Comparison of ENCODE assay signal across 8 cellular contexts in the genomic region with DNA sequence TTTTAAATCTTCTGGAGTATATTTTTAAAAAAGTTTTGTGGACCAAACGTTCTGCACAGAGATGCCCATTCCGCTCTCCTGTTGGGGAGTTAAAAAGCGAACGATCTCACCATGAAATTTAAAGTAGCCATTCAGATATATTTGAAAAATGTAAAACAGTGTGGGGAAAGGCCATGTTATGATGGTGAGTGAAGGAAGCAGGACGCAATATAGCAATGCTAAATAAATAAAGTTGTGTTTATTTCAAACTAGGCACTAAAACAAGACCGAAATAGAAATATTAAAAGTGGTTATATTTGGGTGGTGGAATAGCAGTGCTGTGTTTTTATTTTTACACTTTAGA. TPM values are rescaled to one million over a fixed set of nuclear protein-coding genes. Genes with fewer than 3 reads are reported as not detected.
A peak's percentile ranks its signal among the peaks of the same experiment; 100 is the strongest.
DNase-seq lines count a peak whose midpoint lies in the region; ATAC-seq and TF ChIP-seq lines count a peak whose summit lies in the region.

No MANE protein-coding gene starts in this region.

- DNase-seq in AG09309 (ENCODE audit: low read depth) (no peak), hepatocyte (ENCODE audit: low spot score) (no peak), testis (no peak), GM19238 (ENCODE audit: insufficient read length, low spot score) (no peak), epidermal melanocyte (ENCODE audit: insufficient read length, low spot score) (no peak), inferior parietal cortex (ENCODE audit: extremely low spot score) (no peak)

- no peak for TF ChIP-seq POLR2A in testis (IDR thresholded peaks at IDR 0.05)

- TF ChIP-seq CTCF in AG09309 (IDR thresholded peaks at IDR 0.05; ENCODE audit: control insufficient read depth, insufficient read depth, low read depth, low read length, missing control alignments) (no peak), hepatocyte (IDR thresholded peaks at IDR 0.05; ENCODE audit: poor library complexity) (no peak), testis (IDR thresholded peaks at IDR 0.05) (no peak)

- H3K27me3 ChIP-seq in hepatocyte (no peaks in the 10 kb centered on the region), testis (no peaks in the 10 kb centered on the region)

- ATAC-seq in GM21825 (IDR thresholded peaks at IDR 0.05; ENCODE audit: unreplicated experiment) (peak; percentile 6), SK-N-SH treated with all-trans-retinoic acid at 6 μM for 48 hours (peak; percentile 59)

- WGBS in hepatocyte (ENCODE audit: low lambda C conversion rate, missing lambda C conversion rate), result 17% methylated on average over 6 of the region's 6 CpGs
- 3 to 7% methylated on average over 6 of the region's 6 CpGs for whole genome bisulfite sequencing in testis, 2 donors

- no peaks in the 10 kb centered on the region for H3K79me2 ChIP-seq in hepatocyte

- H3K9me3 ChIP-seq in hepatocyte (ENCODE audit: low read depth) (no peaks in the 10 kb centered on the region), testis (no peaks in the 10 kb centered on the region)

- H3K4me2 ChIP-seq in hepatocyte, result peak overlapping the region; percentile 81

- peak overlapping the region; percentile 76 for H2AFZ ChIP-seq in hepatocyte

- H3K4me1 ChIP-seq in hepatocyte (ENCODE audit: insufficient read depth) (no peaks in the 10 kb centered on the region), testis (peaks cover 6% of the 10 kb centered on the region)

- H3K36me3 ChIP-seq in hepatocyte (replicated peaks; ENCODE audit: insufficient read depth, low read depth) (no peaks in the 10 kb centered on the region), testis (ENCODE audit: low read depth, missing control alignments) (no peaks in the 10 kb centered on the region)

- intact Hi-C loops in testis (cut with DNase I; ENCODE audit: low total_unique reads), result loop anchor here (10.0 kb wide), 1 partner anchor 111 kb away; no protein-coding TSS in a partner anchor

- H3K4me3 ChIP-seq in AG09309 (ENCODE audit: control insufficient read depth, low read depth, low read length) (peak overlapping the region; percentile 57), hepatocyte (peak overlapping the region; percentile 61), testis (peak overlapping the region; percentile 59 to 67)

- H3K9me2 ChIP-seq in hepatocyte (replicated peaks; ENCODE audit: insufficient read depth), result no peaks in the 10 kb centered on the region

- H3K27ac ChIP-seq in hepatocyte (peak overlapping the region; percentile 3), testis (no peak overlapping the region)

- no peaks in the 10 kb centered on the region for H4K20me1 ChIP-seq in hepatocyte (ENCODE audit: insufficient read depth, poor library complexity, severe bottlenecking)

TF ChIP-seq in SK-N-SH treated with all-trans-retinoic acid at 6 μM for 48 hours, 23 proteins besides CTCF, POLR2A, EP300 and RAD21:
- TF ChIP-seq, protein P1, sequence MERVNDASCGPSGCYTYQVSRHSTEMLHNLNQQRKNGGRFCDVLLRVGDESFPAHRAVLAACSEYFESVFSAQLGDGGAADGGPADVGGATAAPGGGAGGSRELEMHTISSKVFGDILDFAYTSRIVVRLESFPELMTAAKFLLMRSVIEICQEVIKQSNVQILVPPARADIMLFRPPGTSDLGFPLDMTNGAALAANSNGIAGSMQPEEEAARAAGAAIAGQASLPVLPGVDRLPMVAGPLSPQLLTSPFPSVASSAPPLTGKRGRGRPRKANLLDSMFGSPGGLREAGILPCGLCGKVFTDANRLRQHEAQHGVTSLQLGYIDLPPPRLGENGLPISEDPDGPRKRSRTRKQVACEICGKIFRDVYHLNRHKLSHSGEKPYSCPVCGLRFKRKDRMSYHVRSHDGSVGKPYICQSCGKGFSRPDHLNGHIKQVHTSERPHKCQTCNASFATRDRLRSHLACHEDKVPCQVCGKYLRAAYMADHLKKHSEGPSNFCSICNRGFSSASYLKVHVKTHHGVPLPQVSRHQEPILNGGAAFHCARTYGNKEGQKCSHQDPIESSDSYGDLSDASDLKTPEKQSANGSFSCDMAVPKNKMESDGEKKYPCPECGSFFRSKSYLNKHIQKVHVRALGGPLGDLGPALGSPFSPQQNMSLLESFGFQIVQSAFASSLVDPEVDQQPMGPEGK (CRISPR knock-in tag; IDR thresholded peaks at IDR 0.05; ENCODE audit: borderline replicate concordance), result 0 out of 2 replicates have a peak, but pooled peaks have one; percentile 0
- no peak for TF ChIP-seq ZNF8 (CRISPR knock-in tag; IDR thresholded peaks at IDR 0.05)
- no peak for TF ChIP-seq OSR1 (CRISPR knock-in tag; IDR thresholded peaks at IDR 0.05)

RNA-seq across cellular contexts. Expression of gene CCDC13, which starts 0.3 kb away (rescaled TPM):
- total RNA-seq in hepatocyte, result 0.63 TPM in 1 of 2 replicates, not detected in the other
- polyA plus RNA-seq in hepatocyte, result 2.1 TPM in 1 of 2 replicates, not detected in the other
- total RNA-seq in testis, result 10 to 100 TPM in 1 of 2 donors, 1 to 10 TPM in 1; 6.5 to 12.5 TPM
- polyA plus RNA-seq in testis (ENCODE audit: insufficient read depth, low read depth, low replicate concordance), result 23.0 TPM

RNA-seq across cellular contexts. Expression of gene HIGD1A, which starts 30.9 kb away (rescaled TPM):
- total RNA-seq in hepatocyte (252 and 266 TPM in 2 replicates), testis (100 to 1,000 TPM in 1 of 2 donors, 10 to 100 TPM in 1; 95.6 to 110 TPM)
- polyA plus RNA-seq in hepatocyte (212 and 218 TPM in 2 replicates), testis (ENCODE audit: insufficient read depth, low read depth, low replicate concordance) (133 TPM)

RNA-seq across cellular contexts. Expression of gene ACKR2, which starts 35.9 kb away (rescaled TPM):
- total RNA-seq in hepatocyte (1.9 and 3.9 TPM in 2 replicates), testis (1 to 10 TPM; 3.4 to 7.8 TPM)
- polyA plus RNA-seq in hepatocyte (1.7 and 2.3 TPM in 2 replicates), testis (ENCODE audit: insufficient read depth, low read depth, low replicate concordance) (2.7 TPM)
